In genomic region chr5:54440456-54440893, GRCh38 we compare ENCODE assay signal across 10 cellular contexts. TPM values are rescaled to one million over a fixed set of nuclear protein-coding genes. Genes with fewer than 3 reads are reported as not detected.
A peak's percentile ranks its signal among the peaks of the same experiment; 100 is the strongest.
DNase-seq lines count a peak whose midpoint lies in the region; ATAC-seq and TF ChIP-seq lines count a peak whose summit lies in the region.
"Had no signal": no experiment of that assay in that cellular context is flagged by ENCODE, and none has a peak within 500 bp of the region (broad histone marks: within the 10 kb centered on the region; RNA-seq: fewer than 3 reads in every experiment).

No MANE protein-coding gene starts in this region.

- no peak for TF ChIP-seq CTCF in prostate gland (IDR thresholded peaks at IDR 0.05)

- H3K27ac Mint-ChIP-seq in activated CD4-positive, alpha-beta memory T cell treated with anti-CD3 and anti-CD28 coated beads for 36 hours: no peak overlapping the region
- H3K27ac Mint-ChIP-seq in activated CD4-positive, alpha-beta memory T cell treated with anti-CD3 and anti-CD28 coated beads, Interleukin-2, amount 10 ng/mL, durations not matched to agents 7 days and 5 days: no peak overlapping the region

- POLR2A ChIA-PET in activated CD4-positive, alpha-beta memory T cell treated with anti-CD3 and anti-CD28 coated beads for 36 hours (lab: Charles Lee): no interaction called here
- POLR2A ChIA-PET in activated CD4-positive, alpha-beta memory T cell treated with anti-CD3 and anti-CD28 coated beads, Interleukin-2, amount 10 ng/mL, durations not matched to agents 7 days and 5 days (lab: Charles Lee): interaction anchor here (0.6 kb wide), 1 partner anchor 12 kb away, joined by 4 read pairs; no protein-coding TSS in a partner anchor

- no peaks in the 10 kb centered on the region for H3K36me3 Mint-ChIP-seq in activated CD4-positive, alpha-beta memory T cell treated with anti-CD3 and anti-CD28 coated beads for 36 hours
- H3K36me3 Mint-ChIP-seq in activated CD4-positive, alpha-beta memory T cell treated with anti-CD3 and anti-CD28 coated beads, Interleukin-2, amount 10 ng/mL, durations not matched to agents 7 days and 5 days (ENCODE audit: low read depth): no peaks in the 10 kb centered on the region

- peak; percentile 92 for ATAC-seq in HG02885 (IDR thresholded peaks at IDR 0.05; ENCODE audit: poor library complexity, unreplicated experiment)
- ATAC-seq: left lobe of liver had no signal

- H3K27me3 Mint-ChIP-seq in activated CD4-positive, alpha-beta memory T cell treated with anti-CD3 and anti-CD28 coated beads for 36 hours: no peaks in the 10 kb centered on the region
- H3K27me3 Mint-ChIP-seq in activated CD4-positive, alpha-beta memory T cell treated with anti-CD3 and anti-CD28 coated beads, Interleukin-2, amount 10 ng/mL, durations not matched to agents 7 days and 5 days: peaks cover 4% of the 10 kb centered on the region

- WGBS in prostate gland: 30% methylated on average over 6 of the region's 6 CpGs

- DNase-seq in activated CD4-positive, alpha-beta memory T cell treated with anti-CD3 and anti-CD28 coated beads for 36 hours: peak; percentile 20
- no peak for DNase-seq in activated CD4-positive, alpha-beta memory T cell treated with anti-CD3 and anti-CD28 coated beads, Interleukin-2, amount 10 ng/mL, durations not matched to agents 7 days and 5 days
- peak; percentile 40 for DNase-seq in OCI-M1 (lab: John Stamatoyannopoulos, UW)
- DNase-seq in prostate gland (ENCODE audit: low spot score): peak; percentile 54
- DNase-seq in activated gamma-delta T cell (lab: John Stamatoyannopoulos, UW): no peak
- no peak for DNase-seq in cerebellar cortex (ENCODE audit: low spot score)
- DNase-seq in stimulated activated naive CD4-positive, alpha-beta T cell treated with Interleukin-2 at 50 U/mL for 16 hours (lab: John Stamatoyannopoulos, UW): no peak
- DNase-seq: NCI-H1105 had no signal

- peak overlapping the region; percentile 30 to 62 for H3K27ac ChIP-seq in prostate gland

- CTCF ChIA-PET in activated CD4-positive, alpha-beta memory T cell treated with anti-CD3 and anti-CD28 coated beads for 36 hours (lab: Charles Lee): interaction anchor here (1.5 to 2.0 kb wide), 2 partner anchors 21 to 49 kb away, joined by 4 to 16 read pairs; no protein-coding TSS in a partner anchor
- CTCF ChIA-PET in activated CD4-positive, alpha-beta memory T cell treated with anti-CD3 and anti-CD28 coated beads, Interleukin-2, amount 10 ng/mL, durations not matched to agents 7 days and 5 days (lab: Charles Lee): interaction anchor here (1.1 kb wide), 1 partner anchor 49 kb away, joined by 3 read pairs; no protein-coding TSS in a partner anchor

- H3K9me3 Mint-ChIP-seq in activated CD4-positive, alpha-beta memory T cell treated with anti-CD3 and anti-CD28 coated beads for 36 hours: no peaks in the 10 kb centered on the region
- H3K9me3 Mint-ChIP-seq in activated CD4-positive, alpha-beta memory T cell treated with anti-CD3 and anti-CD28 coated beads, Interleukin-2, amount 10 ng/mL, durations not matched to agents 7 days and 5 days: no peaks in the 10 kb centered on the region

- intact Hi-C loops in activated CD4-positive, alpha-beta memory T cell treated with anti-CD3 and anti-CD28 coated beads for 36 hours (cut with micrococcal nuclease): no loop called here
- intact Hi-C loops in prostate gland (cut with DNase I): no loop called here

- no peaks in the 10 kb centered on the region for H3K36me3 ChIP-seq in prostate gland

- no peak overlapping the region for H3K4me3 ChIP-seq in prostate gland

- H3K4me1 ChIP-seq in prostate gland (replicated peaks): no peaks in the 10 kb centered on the region

- H3K4me3 Mint-ChIP-seq in activated CD4-positive, alpha-beta memory T cell treated with anti-CD3 and anti-CD28 coated beads for 36 hours: no peak overlapping the region
- no peak overlapping the region for H3K4me3 Mint-ChIP-seq in activated CD4-positive, alpha-beta memory T cell treated with anti-CD3 and anti-CD28 coated beads, Interleukin-2, amount 10 ng/mL, durations not matched to agents 7 days and 5 days

- TF ChIP-seq POLR2A in prostate gland (IDR thresholded peaks at IDR 0.05): no peak

- peaks cover 7% of the 10 kb centered on the region for H3K4me1 Mint-ChIP-seq in activated CD4-positive, alpha-beta memory T cell treated with anti-CD3 and anti-CD28 coated beads for 36 hours (ENCODE audit: low read depth)
- peaks cover 5% of the 10 kb centered on the region for H3K4me1 Mint-ChIP-seq in activated CD4-positive, alpha-beta memory T cell treated with anti-CD3 and anti-CD28 coated beads, Interleukin-2, amount 10 ng/mL, durations not matched to agents 7 days and 5 days

- no peaks in the 10 kb centered on the region for H3K9me3 ChIP-seq in prostate gland

- H3K27me3 ChIP-seq in prostate gland (replicated peaks; ENCODE audit: insufficient read depth): no peaks in the 10 kb centered on the region

RNA-seq across cellular contexts. Expression of gene HSPB3, which starts 15.0 kb away (rescaled TPM):
- not detected for total RNA-seq in activated CD4-positive, alpha-beta memory T cell treated with anti-CD3 and anti-CD28 coated beads for 36 hours
- total RNA-seq in activated CD4-positive, alpha-beta memory T cell treated with anti-CD3 and anti-CD28 coated beads, Interleukin-2, amount 10 ng/mL, durations not matched to agents 7 days and 5 days: not detected
- total RNA-seq in prostate gland: 1 to 10 TPM; 1.7 to 4.1 TPM
- total RNA-seq: left lobe of liver had no signal

Comparison
In these comparisons a context has a peak if more than half of its experiments do, and no peak if none do; other contexts are left out.
1. DNase-seq: peak in activated CD4-positive, alpha-beta memory T cell treated with anti-CD3 and anti-CD28 coated beads for 36 hours (single experiment), OCI-M1 (single experiment) and prostate gland (single experiment); none in activated CD4-positive, alpha-beta memory T cell treated with anti-CD3 and anti-CD28 coated beads, Interleukin-2, amount 10 ng/mL, durations not matched to agents 7 days and 5 days (single experiment), activated gamma-delta T cell (single experiment), cerebellar cortex (single experiment) and stimulated activated naive CD4-positive, alpha-beta T cell treated with Interleukin-2 at 50 U/mL for 16 hours (single experiment).